In the genomic region with DNA sequence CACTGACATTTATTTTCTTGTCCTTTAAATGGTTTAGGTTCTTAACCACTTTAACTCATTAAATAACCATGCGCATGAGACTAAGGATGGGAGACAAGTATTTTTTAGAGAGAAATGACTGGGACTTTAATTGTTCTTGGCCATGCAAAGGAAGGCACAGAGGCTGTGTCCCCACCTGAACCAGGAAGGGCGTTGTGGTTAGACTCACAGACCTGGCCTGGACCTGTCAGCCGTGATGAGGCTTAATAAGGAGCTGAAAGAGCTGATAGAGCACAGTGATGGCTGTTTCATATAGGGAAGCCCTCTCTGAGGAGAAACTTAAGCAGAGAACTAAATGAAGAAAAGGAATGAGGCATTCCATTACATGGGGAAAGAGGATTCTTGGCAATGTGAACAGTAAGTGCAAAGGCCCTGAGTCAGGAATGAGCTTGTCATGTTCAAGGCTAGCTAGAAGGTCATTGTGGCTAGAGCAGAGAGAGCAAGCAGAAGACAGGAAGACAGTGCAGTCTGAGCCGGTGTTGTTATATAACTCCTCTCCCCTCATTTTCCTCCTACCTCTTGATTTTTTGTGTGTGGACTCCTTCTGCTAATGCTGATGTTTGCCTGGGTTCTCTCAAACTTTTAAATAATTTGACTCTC, we compare ENCODE assay signal across 1 cellular context.
TF ChIP-seq lines count a peak whose summit lies in the region.

No MANE protein-coding gene starts in this region.

TF ChIP-seq in GM23338, 12 proteins besides CTCF, POLR2A, EP300 and RAD21 (continued from another document):
- TF ChIP-seq, protein P1, sequence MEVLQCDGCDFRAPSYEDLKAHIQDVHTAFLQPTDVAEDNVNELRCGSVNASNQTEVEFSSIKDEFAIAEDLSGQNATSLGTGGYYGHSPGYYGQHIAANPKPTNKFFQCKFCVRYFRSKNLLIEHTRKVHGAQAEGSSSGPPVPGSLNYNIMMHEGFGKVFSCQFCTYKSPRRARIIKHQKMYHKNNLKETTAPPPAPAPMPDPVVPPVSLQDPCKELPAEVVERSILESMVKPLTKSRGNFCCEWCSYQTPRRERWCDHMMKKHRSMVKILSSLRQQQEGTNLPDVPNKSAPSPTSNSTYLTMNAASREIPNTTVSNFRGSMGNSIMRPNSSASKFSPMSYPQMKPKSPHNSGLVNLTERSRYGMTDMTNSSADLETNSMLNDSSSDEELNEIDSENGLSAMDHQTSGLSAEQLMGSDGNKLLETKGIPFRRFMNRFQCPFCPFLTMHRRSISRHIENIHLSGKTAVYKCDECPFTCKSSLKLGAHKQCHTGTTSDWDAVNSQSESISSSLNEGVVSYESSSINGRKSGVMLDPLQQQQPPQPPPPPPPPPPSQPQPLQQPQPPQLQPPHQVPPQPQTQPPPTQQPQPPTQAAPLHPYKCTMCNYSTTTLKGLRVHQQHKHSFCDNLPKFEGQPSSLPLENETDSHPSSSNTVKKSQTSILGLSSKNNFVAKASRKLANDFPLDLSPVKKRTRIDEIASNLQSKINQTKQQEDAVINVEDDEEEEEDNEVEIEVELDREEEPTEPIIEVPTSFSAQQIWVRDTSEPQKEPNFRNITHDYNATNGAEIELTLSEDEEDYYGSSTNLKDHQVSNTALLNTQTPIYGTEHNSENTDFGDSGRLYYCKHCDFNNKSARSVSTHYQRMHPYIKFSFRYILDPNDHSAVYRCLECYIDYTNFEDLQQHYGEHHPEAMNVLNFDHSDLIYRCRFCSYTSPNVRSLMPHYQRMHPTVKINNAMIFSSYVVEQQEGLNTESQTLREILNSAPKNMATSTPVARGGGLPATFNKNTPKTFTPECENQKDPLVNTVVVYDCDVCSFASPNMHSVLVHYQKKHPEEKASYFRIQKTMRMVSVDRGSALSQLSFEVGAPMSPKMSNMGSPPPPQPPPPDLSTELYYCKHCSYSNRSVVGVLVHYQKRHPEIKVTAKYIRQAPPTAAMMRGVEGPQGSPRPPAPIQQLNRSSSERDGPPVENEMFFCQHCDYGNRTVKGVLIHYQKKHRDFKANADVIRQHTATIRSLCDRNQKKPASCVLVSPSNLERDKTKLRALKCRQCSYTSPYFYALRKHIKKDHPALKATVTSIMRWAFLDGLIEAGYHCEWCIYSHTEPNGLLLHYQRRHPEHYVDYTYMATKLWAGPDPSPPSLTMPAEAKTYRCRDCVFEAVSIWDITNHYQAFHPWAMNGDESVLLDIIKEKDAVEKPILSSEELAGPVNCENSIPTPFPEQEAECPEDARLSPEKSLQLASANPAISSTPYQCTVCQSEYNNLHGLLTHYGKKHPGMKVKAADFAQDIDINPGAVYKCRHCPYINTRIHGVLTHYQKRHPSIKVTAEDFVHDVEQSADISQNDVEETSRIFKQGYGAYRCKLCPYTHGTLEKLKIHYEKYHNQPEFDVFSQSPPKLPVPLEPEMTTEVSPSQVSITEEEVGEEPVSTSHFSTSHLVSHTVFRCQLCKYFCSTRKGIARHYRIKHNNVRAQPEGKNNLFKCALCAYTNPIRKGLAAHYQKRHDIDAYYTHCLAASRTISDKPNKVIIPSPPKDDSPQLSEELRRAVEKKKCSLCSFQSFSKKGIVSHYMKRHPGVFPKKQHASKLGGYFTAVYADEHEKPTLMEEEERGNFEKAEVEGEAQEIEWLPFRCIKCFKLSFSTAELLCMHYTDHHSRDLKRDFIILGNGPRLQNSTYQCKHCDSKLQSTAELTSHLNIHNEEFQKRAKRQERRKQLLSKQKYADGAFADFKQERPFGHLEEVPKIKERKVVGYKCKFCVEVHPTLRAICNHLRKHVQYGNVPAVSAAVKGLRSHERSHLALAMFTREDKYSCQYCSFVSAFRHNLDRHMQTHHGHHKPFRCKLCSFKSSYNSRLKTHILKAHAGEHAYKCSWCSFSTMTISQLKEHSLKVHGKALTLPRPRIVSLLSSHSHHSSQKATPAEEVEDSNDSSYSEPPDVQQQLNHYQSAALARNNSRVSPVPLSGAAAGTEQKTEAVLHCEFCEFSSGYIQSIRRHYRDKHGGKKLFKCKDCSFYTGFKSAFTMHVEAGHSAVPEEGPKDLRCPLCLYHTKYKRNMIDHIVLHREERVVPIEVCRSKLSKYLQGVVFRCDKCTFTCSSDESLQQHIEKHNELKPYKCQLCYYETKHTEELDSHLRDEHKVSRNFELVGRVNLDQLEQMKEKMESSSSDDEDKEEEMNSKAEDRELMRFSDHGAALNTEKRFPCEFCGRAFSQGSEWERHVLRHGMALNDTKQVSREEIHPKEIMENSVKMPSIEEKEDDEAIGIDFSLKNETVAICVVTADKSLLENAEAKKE (CRISPR knock-in tag; IDR thresholded peaks at IDR 0.05): no peak
- TF ChIP-seq CREB1 (CRISPR knock-in tag; IDR thresholded peaks at IDR 0.05; ENCODE audit: low read depth): no peak
- no peak for TF ChIP-seq NANOG (IDR thresholded peaks at IDR 0.05; ENCODE audit: borderline replicate concordance)
- no peak for TF ChIP-seq EZH2phosphoT487 (IDR thresholded peaks at IDR 0.05; ENCODE audit: unreplicated experiment)
- no peak for TF ChIP-seq ZNF114 (CRISPR knock-in tag; IDR thresholded peaks at IDR 0.05)
- TF ChIP-seq ZNF331 (CRISPR knock-in tag; IDR thresholded peaks at IDR 0.05; ENCODE audit: low read depth): no peak
- no peak for TF ChIP-seq STAT1 (IDR thresholded peaks at IDR 0.05; ENCODE audit: unreplicated experiment)
- no peak for TF ChIP-seq POLR2AphosphoS5 (IDR thresholded peaks at IDR 0.05; ENCODE audit: low read depth)
- TF ChIP-seq, protein P2, sequence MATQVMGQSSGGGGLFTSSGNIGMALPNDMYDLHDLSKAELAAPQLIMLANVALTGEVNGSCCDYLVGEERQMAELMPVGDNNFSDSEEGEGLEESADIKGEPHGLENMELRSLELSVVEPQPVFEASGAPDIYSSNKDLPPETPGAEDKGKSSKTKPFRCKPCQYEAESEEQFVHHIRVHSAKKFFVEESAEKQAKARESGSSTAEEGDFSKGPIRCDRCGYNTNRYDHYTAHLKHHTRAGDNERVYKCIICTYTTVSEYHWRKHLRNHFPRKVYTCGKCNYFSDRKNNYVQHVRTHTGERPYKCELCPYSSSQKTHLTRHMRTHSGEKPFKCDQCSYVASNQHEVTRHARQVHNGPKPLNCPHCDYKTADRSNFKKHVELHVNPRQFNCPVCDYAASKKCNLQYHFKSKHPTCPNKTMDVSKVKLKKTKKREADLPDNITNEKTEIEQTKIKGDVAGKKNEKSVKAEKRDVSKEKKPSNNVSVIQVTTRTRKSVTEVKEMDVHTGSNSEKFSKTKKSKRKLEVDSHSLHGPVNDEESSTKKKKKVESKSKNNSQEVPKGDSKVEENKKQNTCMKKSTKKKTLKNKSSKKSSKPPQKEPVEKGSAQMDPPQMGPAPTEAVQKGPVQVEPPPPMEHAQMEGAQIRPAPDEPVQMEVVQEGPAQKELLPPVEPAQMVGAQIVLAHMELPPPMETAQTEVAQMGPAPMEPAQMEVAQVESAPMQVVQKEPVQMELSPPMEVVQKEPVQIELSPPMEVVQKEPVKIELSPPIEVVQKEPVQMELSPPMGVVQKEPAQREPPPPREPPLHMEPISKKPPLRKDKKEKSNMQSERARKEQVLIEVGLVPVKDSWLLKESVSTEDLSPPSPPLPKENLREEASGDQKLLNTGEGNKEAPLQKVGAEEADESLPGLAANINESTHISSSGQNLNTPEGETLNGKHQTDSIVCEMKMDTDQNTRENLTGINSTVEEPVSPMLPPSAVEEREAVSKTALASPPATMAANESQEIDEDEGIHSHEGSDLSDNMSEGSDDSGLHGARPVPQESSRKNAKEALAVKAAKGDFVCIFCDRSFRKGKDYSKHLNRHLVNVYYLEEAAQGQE (IDR thresholded peaks at IDR 0.05; ENCODE audit: unreplicated experiment): no peak
- TF ChIP-seq JUNB (IDR thresholded peaks at IDR 0.05; ENCODE audit: unreplicated experiment): no peak
- TF ChIP-seq EZH2 (IDR thresholded peaks at IDR 0.05; ENCODE audit: low read depth, unreplicated experiment): no peak
